Comparison of ENCODE assay signal across 1 cellular context in genomic region chrX:132218100-132218807, GRCh38.
TF ChIP-seq lines count a peak whose summit lies in the region.

No MANE protein-coding gene starts in this region.

TF ChIP-seq in HepG2, 621 proteins besides CTCF, POLR2A, EP300 and RAD21 (continued from another document):
- TF ChIP-seq PATZ1 (CRISPR knock-in tag; IDR thresholded peaks at IDR 0.05), result peak; percentile 88
- no peak for TF ChIP-seq PITX1 (CRISPR knock-in tag; IDR thresholded peaks at IDR 0.05)
- TF ChIP-seq PAF1 (CRISPR knock-in tag; IDR thresholded peaks at IDR 0.05), result no peak
- peak; percentile 46; the same call in 1 of the 2 replicates for TF ChIP-seq ZBED4 (CRISPR knock-in tag; IDR thresholded peaks at IDR 0.05; ENCODE audit: borderline replicate concordance)
- no peak for TF ChIP-seq GPN1 (CRISPR knock-in tag; IDR thresholded peaks at IDR 0.05; ENCODE audit: borderline replicate concordance)
